ENCODE assay signal across 8 cellular contexts in the genomic region with DNA sequence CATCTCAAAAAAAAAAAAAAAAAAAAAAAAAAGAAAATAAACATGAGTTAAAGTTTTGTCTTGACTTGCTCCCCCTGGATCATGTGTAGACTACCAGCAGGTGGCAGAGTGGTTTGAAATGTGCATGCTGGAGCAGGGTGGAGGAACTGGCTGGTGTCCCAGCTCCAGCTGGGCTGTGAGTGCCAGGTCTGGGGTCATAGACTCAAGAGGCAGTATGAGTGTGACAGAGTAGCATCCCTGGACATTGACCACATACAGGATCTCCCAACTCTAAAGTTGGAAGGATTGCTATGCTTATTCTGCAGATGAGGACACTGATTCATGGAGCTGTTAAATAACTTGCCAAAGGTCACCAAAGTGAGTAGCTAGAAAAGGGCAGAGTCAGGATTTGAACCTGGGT.
DNase-seq lines count a peak whose midpoint lies in the region; ATAC-seq and TF ChIP-seq lines count a peak whose summit lies in the region.

No MANE protein-coding gene starts in this region.

- H3K36me3 ChIP-seq in SK-N-SH (replicated peaks in 1 of 2; ENCODE audit: control insufficient read depth in 1 of 2, insufficient read depth in 2 of 2, low read length in 1 of 2) (no peaks in the 10 kb centered on the region), heart right ventricle (no peaks in the 10 kb centered on the region)

- H3K9ac ChIP-seq in SK-N-SH, result no peak overlapping the region

- TF ChIP-seq CTCF in SK-N-SH (IDR thresholded peaks at IDR 0.05), result peak; percentile 39
- peak; percentile 6 to 58 (median 40) for TF ChIP-seq CTCF in heart right ventricle (IDR thresholded peaks at IDR 0.05)

- H3K27me3 ChIP-seq in SK-N-SH (ENCODE audit: insufficient read depth), result no peaks in the 10 kb centered on the region
- no peaks in the 10 kb centered on the region for H3K27me3 ChIP-seq in heart right ventricle

- no peaks in the 10 kb centered on the region for H3K79me2 ChIP-seq in SK-N-SH (ENCODE audit: insufficient read depth)

- H3K4me3 ChIP-seq in SK-N-SH (ENCODE audit: low read depth in 2 of 2, low read length in 1 of 2), result no peak overlapping the region
- H3K4me3 ChIP-seq in heart right ventricle, result no peak overlapping the region

- H3K4me1 ChIP-seq in SK-N-SH (ENCODE audit: control insufficient read depth in 1 of 2, insufficient read depth in 2 of 2, low read depth in 1 of 2, low read length in 1 of 2) (no peaks in the 10 kb centered on the region), heart right ventricle (no peaks in the 10 kb centered on the region)

- intact Hi-C loops in heart right ventricle (cut with DNase I), result loop anchor here in 7 of 10 donors (5.0 to 10.0 kb wide), 4 partner anchors 89 to 217 kb away; no protein-coding TSS in a partner anchor

- DNase-seq in activated CD4-positive, alpha-beta T cell treated with anti-CD3 and anti-CD28 coated beads for 48 hours, result peak; percentile 4
- DNase-seq in activated CD4-positive, alpha-beta T cell treated with anti-CD3 and anti-CD28 coated beads, Interleukin-2, amount 50 U/mL, for 1 hour, result no peak
- DNase-seq in SK-N-SH (peak; percentile 61), heart right ventricle (peak; percentile 52 to 64), superior temporal gyrus (ENCODE audit: extremely low spot score) (peak; percentile 77), NOMO-1 treated with DMSO at 0.1 percent for 48 hours (lab: John Stamatoyannopoulos, UW; ENCODE audit: unreplicated experiment) (no peak), GOT3 (lab: John Stamatoyannopoulos, UW) (no peak)
- DNase-seq in activated effector memory CD4-positive, alpha-beta T cell treated with anti-CD3 and anti-CD28 coated beads, Interleukin-2, amount 50 U/mL, for 16 hours, result no peak

- POLR2A ChIA-PET in SK-N-SH (lab: Yijun Ruan, JAX), result no interaction called here

- no peaks in the 10 kb centered on the region for H3K9me3 ChIP-seq in SK-N-SH
- no peaks in the 10 kb centered on the region for H3K9me3 ChIP-seq in heart right ventricle

- H3K27ac ChIP-seq in SK-N-SH (ENCODE audit: low read depth in 2 of 2, low read length in 1 of 2) (no peak overlapping the region), heart right ventricle (no peak overlapping the region)

- no peaks in the 10 kb centered on the region for H4K20me1 ChIP-seq in SK-N-SH (ENCODE audit: insufficient read depth)

- H3K9me2 ChIP-seq in SK-N-SH, result no peaks in the 10 kb centered on the region

- peak; percentile 64 for TF ChIP-seq RAD21 in SK-N-SH (IDR thresholded peaks at IDR 0.05; ENCODE audit: low read length)

- no peak overlapping the region for H3K4me2 ChIP-seq in SK-N-SH

- H2AFZ ChIP-seq in SK-N-SH (ENCODE audit: low read depth), result no peak overlapping the region

- no peaks in the 10 kb centered on the region for H3F3A ChIP-seq in SK-N-SH (replicated peaks; ENCODE audit: insufficient read depth)

- peak; percentile 80 to 95 (median 90) for ATAC-seq in heart right ventricle

- TF ChIP-seq EP300 in SK-N-SH (IDR thresholded peaks at IDR 0.05; ENCODE audit: borderline replicate concordance in 1 of 2, low read depth in 1 of 2, low read length in 1 of 2), result no peak

- CTCF ChIA-PET in SK-N-SH (lab: Yijun Ruan, JAX), result interaction anchor here (0.8 to 6.5 kb wide), 11 partner anchors 9 to 271 kb away, joined by 3 to 53 read pairs (median 3); no protein-coding TSS in a partner anchor

TF ChIP-seq in SK-N-SH, 30 proteins besides CTCF, POLR2A, EP300 and RAD21:
- no peak for TF ChIP-seq NRF1 (IDR thresholded peaks at IDR 0.05; ENCODE audit: low read depth, low read length)
- TF ChIP-seq MEF2A (IDR thresholded peaks at IDR 0.05; ENCODE audit: borderline replicate concordance, low read depth), result no peak
- no peak for TF ChIP-seq EZH2phosphoT487 (IDR thresholded peaks at IDR 0.05; ENCODE audit: borderline replicate concordance, low read depth)
- no peak for TF ChIP-seq GATA2 (CRISPR knock-in tag; IDR thresholded peaks at IDR 0.05)
- peak; percentile 52 for TF ChIP-seq SMC3 (IDR thresholded peaks at IDR 0.05; ENCODE audit: low read depth, low read length)
- no peak for TF ChIP-seq JUND (IDR thresholded peaks at IDR 0.05)
- TF ChIP-seq, protein P1, sequence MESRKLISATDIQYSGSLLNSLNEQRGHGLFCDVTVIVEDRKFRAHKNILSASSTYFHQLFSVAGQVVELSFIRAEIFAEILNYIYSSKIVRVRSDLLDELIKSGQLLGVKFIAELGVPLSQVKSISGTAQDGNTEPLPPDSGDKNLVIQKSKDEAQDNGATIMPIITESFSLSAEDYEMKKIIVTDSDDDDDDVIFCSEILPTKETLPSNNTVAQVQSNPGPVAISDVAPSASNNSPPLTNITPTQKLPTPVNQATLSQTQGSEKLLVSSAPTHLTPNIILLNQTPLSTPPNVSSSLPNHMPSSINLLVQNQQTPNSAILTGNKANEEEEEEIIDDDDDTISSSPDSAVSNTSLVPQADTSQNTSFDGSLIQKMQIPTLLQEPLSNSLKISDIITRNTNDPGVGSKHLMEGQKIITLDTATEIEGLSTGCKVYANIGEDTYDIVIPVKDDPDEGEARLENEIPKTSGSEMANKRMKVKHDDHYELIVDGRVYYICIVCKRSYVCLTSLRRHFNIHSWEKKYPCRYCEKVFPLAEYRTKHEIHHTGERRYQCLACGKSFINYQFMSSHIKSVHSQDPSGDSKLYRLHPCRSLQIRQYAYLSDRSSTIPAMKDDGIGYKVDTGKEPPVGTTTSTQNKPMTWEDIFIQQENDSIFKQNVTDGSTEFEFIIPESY (IDR thresholded peaks at IDR 0.05; ENCODE audit: borderline replicate concordance, low read depth), result no peak

Comparison
In these comparisons a context has a peak if more than half of its experiments do, and no peak if none do; other contexts are left out.
1. DNase-seq: peak in activated CD4-positive, alpha-beta T cell treated with anti-CD3 and anti-CD28 coated beads for 48 hours (single experiment), SK-N-SH (single experiment), heart right ventricle (2 of 2) and superior temporal gyrus (single experiment); none in activated CD4-positive, alpha-beta T cell treated with anti-CD3 and anti-CD28 coated beads, Interleukin-2, amount 50 U/mL, for 1 hour (single experiment), activated effector memory CD4-positive, alpha-beta T cell treated with anti-CD3 and anti-CD28 coated beads, Interleukin-2, amount 50 U/mL, for 16 hours (single experiment), NOMO-1 treated with DMSO at 0.1 percent for 48 hours (single experiment) and GOT3 (single experiment).